In genomic region chr17:58311429-58311894, GRCh38 we compare ENCODE assay signal across 19 cellular contexts. TPM values are rescaled to one million over a fixed set of nuclear protein-coding genes. Genes with fewer than 3 reads are reported as not detected.
DNase-seq lines count a peak whose midpoint lies in the region; ATAC-seq and TF ChIP-seq lines count a peak whose summit lies in the region.
"Had no signal": no experiment of that assay in that cellular context is flagged by ENCODE, and none has a peak within 500 bp of the region (broad histone marks: within the 10 kb centered on the region; RNA-seq: fewer than 3 reads in every experiment).

No MANE protein-coding gene starts in this region.

- H3K36me3 Mint-ChIP-seq in effector memory CD8-positive, alpha-beta T cell (ENCODE audit: insufficient read depth), result peaks cover 23% of the 10 kb centered on the region

- no peaks in the 10 kb centered on the region for H3K4me1 ChIP-seq in heart right ventricle
- H3K4me1 ChIP-seq in upper lobe of right lung, result no peaks in the 10 kb centered on the region

- no peaks in the 10 kb centered on the region for H3K27me3 Mint-ChIP-seq in effector memory CD8-positive, alpha-beta T cell
- H3K27me3 Mint-ChIP-seq: B cell; CD4-positive, alpha-beta T cell had no signal

- H3K4me1 Mint-ChIP-seq in effector memory CD8-positive, alpha-beta T cell (ENCODE audit: low read depth in 2 of 2), result peaks cover 0 to 3% of the 10 kb centered on the region in 2 donors
- H3K4me1 Mint-ChIP-seq: B cell had no signal

- H3K27me3 ChIP-seq in heart right ventricle (no peaks in the 10 kb centered on the region), upper lobe of right lung (no peaks in the 10 kb centered on the region)

- no peak overlapping the region for H3K4me3 Mint-ChIP-seq in effector memory CD8-positive, alpha-beta T cell
- H3K4me3 Mint-ChIP-seq: B cell; CD4-positive, alpha-beta T cell had no signal

- H3K27ac ChIP-seq in heart right ventricle, result no peak overlapping the region
- H3K27ac ChIP-seq in caudate nucleus (ENCODE audit: low read depth, low read length), result peak overlapping the region; percentile 24
- no peak overlapping the region for H3K27ac ChIP-seq in upper lobe of right lung
- H3K27ac ChIP-seq: HL-60, RWPE1 had no signal

- no peaks in the 10 kb centered on the region for H3K9me3 ChIP-seq in heart right ventricle
- no peaks in the 10 kb centered on the region for H3K9me3 ChIP-seq in upper lobe of right lung

- DNase-seq in cardiac septum (ENCODE audit: low spot score) (peak; percentile 64), heart right ventricle (no peak), caudate nucleus (lab: John Stamatoyannopoulos, UW) (no peak), mucosa of gallbladder (ENCODE audit: low spot score) (peak; percentile 6), upper lobe of right lung (peak; percentile 52), foreskin melanocyte (no peak)
- DNase-seq in effector memory CD8-positive, alpha-beta T cell, result no peak
- DNase-seq: Calu3; CD4-positive, alpha-beta T cell; DMS79 treated with DMSO at 0.1 percent for 48 hours; GOT3; NCI-H146; NCI-H2107; NCI-H345; NCI-H526 treated with DMSO at 0.1 percent for 48 hours had no signal

- 91 to 93% methylated on average over 9 of the region's 9 CpGs for WGBS in heart right ventricle, 2 donors

- no peaks in the 10 kb centered on the region for H3K9me3 Mint-ChIP-seq in effector memory CD8-positive, alpha-beta T cell
- H3K9me3 Mint-ChIP-seq: CD4-positive, alpha-beta T cell had no signal

- intact Hi-C loops in cardiac septum (cut with DNase I), result no loop called here
- intact Hi-C loops in heart right ventricle (cut with DNase I), result loop anchor here in 5 of 10 donors (5.0 to 10.0 kb wide), 4 partner anchors 103 to 136 kb away; partner anchors contain the start of gene RNF43 (in 1 of the 5)
- intact Hi-C loops in upper lobe of right lung (cut with DNase I), result no loop called here

- H3K27ac Mint-ChIP-seq in effector memory CD8-positive, alpha-beta T cell, result peak overlapping the region in 1 of 2 donors; percentile 65
- H3K27ac Mint-ChIP-seq: B cell; CD4-positive, alpha-beta T cell had no signal

- ATAC-seq in heart right ventricle, result no peak
- ATAC-seq in upper lobe of right lung, result no peak
- ATAC-seq in effector memory CD8-positive, alpha-beta T cell (replicated peaks), result no peak
- ATAC-seq: K562 had no signal

- TF ChIP-seq CTCF in heart right ventricle (IDR thresholded peaks at IDR 0.05), result no peak
- TF ChIP-seq CTCF in upper lobe of right lung (IDR thresholded peaks at IDR 0.05), result no peak

- H3K36me3 ChIP-seq in heart right ventricle (no peaks in the 10 kb centered on the region), upper lobe of right lung (no peaks in the 10 kb centered on the region)

- H3K4me3 ChIP-seq in heart right ventricle (no peak overlapping the region), upper lobe of right lung (no peak overlapping the region)
- H3K4me3 ChIP-seq: K562 had no signal

RNA-seq across cellular contexts. Expression of gene TSPOAP1, which starts 17.1 kb away (rescaled TPM):
- total RNA-seq in cardiac septum, result 10.7 TPM
- 10 to 100 TPM in 8 of 10 donors, 1 to 10 TPM in 2; 6.0 to 18.7 (median 12.4) TPM for total RNA-seq in heart right ventricle
- 10 to 100 TPM in 1 of 2 donors, 1 to 10 TPM in 1; 1.6 to 35.6 TPM for polyA plus RNA-seq in heart right ventricle
- 30.2 TPM for total RNA-seq in mucosa of gallbladder
- total RNA-seq in upper lobe of right lung, result 21.0 TPM
- total RNA-seq: Calu3 had no signal

RNA-seq across cellular contexts. Expression of gene MPO, which starts 30.7 kb away (rescaled TPM):
- 0.94 TPM for total RNA-seq in cardiac septum
- total RNA-seq in heart right ventricle, result 1 to 10 TPM in 1 of 10 donors, under 1 TPM in 7, not detected in 2; 0.08 to 2.5 (median 0.25) TPM
- polyA plus RNA-seq in heart right ventricle, result under 1 TPM; 0.07 to 0.15 TPM
- 0.06 TPM for total RNA-seq in mucosa of gallbladder
- 0.35 TPM for total RNA-seq in upper lobe of right lung
- total RNA-seq: B cell, Calu3 had no signal

RNA-seq across cellular contexts. Expression of gene SUPT4H1, which starts 40.5 kb away (rescaled TPM):
- total RNA-seq in cardiac septum (49.4 TPM), heart right ventricle (10 to 100 TPM; 49.0 to 73.4 (median 59.8) TPM), mucosa of gallbladder (72.4 TPM), upper lobe of right lung (82.4 TPM)
- polyA plus RNA-seq in heart right ventricle, result 10 to 100 TPM; 38.0 to 95.0 TPM

Comparison
In these comparisons a context has a peak if more than half of its experiments do, and no peak if none do; other contexts are left out.
1. DNase-seq: peak in cardiac septum (single experiment), mucosa of gallbladder (single experiment) and upper lobe of right lung (single experiment); none in heart right ventricle (0 of 2), caudate nucleus (0 of 61), foreskin melanocyte (single experiment) and effector memory CD8-positive, alpha-beta T cell (0 of 3).